17 cellular contexts compared by ENCODE assay signal in the genomic region with DNA sequence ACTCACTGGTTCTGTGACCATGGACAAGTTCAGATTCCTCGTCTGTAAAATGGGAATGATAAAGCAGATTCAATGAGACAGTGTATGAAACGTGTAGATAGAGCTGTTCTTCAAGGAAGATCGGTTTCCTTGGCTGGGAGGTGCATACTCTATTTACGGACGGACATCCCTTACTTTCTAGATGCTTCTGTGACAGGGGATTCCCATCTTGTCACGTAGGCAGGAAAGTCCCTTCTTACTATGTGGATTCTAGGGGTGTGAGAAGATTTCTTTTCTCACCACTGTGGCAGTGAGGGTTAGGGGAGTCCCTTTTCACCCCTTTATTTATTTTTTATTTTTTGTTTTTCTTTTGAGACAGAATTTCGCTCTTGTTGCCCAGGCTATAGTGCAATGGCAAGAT.
DNase-seq lines count a peak whose midpoint lies in the region; ATAC-seq and TF ChIP-seq lines count a peak whose summit lies in the region.
"Had no signal": no experiment of that assay in that cellular context is flagged by ENCODE, and none has a peak within 500 bp of the region (broad histone marks: within the 10 kb centered on the region; RNA-seq: fewer than 3 reads in every experiment).

No MANE protein-coding gene starts in this region.

- no peaks in the 10 kb centered on the region for H4K20me1 ChIP-seq in PC-9 (ENCODE audit: insufficient read depth)

- H3K4me2 ChIP-seq in PC-9: no peak overlapping the region
- H3K4me2 ChIP-seq: SK-N-SH had no signal

- no peaks in the 10 kb centered on the region for H3K36me3 Mint-ChIP-seq in natural killer cell
- no peaks in the 10 kb centered on the region for H3K36me3 Mint-ChIP-seq in activated T-helper 2 cell treated with anti-CD3 and anti-CD28 coated beads, Interferon-gamma antibody, Interleukin-2, Interleukin-4, amounts not matched to agents 10 μg/mL and 5 μg/mL and 100 μg/mL, durations not matched to agents 14 hours and 24 hours and 36 hours (ENCODE audit: low read depth)

- H3K4me1 Mint-ChIP-seq in natural killer cell: no peaks in the 10 kb centered on the region
- no peaks in the 10 kb centered on the region for H3K4me1 Mint-ChIP-seq in activated T-helper 2 cell treated with anti-CD3 and anti-CD28 coated beads, Interferon-gamma antibody, Interleukin-2, Interleukin-4, amounts not matched to agents 10 μg/mL and 5 μg/mL and 100 μg/mL, durations not matched to agents 14 hours and 24 hours and 36 hours (ENCODE audit: low read depth)

- no peaks in the 10 kb centered on the region for H3K9me3 Mint-ChIP-seq in natural killer cell
- H3K9me3 Mint-ChIP-seq in activated T-helper 2 cell treated with anti-CD3 and anti-CD28 coated beads, Interferon-gamma antibody, Interleukin-2, Interleukin-4, amounts not matched to agents 10 μg/mL and 5 μg/mL and 100 μg/mL, durations not matched to agents 14 hours and 24 hours and 36 hours: peaks cover 12% of the 10 kb centered on the region

- CTCF ChIA-PET in PC-9 (lab: Charles Lee): no interaction called here

- ATAC-seq in GM18858 (IDR thresholded peaks at IDR 0.05; ENCODE audit: unreplicated experiment) (peak; percentile 59), GM21619 (IDR thresholded peaks at IDR 0.05; ENCODE audit: unreplicated experiment) (peak; percentile 68), HG03378 (IDR thresholded peaks at IDR 0.05; ENCODE audit: unreplicated experiment) (peak; percentile 77), natural killer cell (peak; percentile 44 to 77 (median 74)), upper lobe of right lung (no peak)
- ATAC-seq: activated CD8-positive, alpha-beta T cell treated with anti-CD3 and anti-CD28 coated beads for 36 hours; left cardiac atrium had no signal

- H3K27me3 Mint-ChIP-seq in natural killer cell (ENCODE audit: low read depth in 2 of 2): no peaks in the 10 kb centered on the region
- H3K27me3 Mint-ChIP-seq in activated T-helper 2 cell treated with anti-CD3 and anti-CD28 coated beads, Interferon-gamma antibody, Interleukin-2, Interleukin-4, amounts not matched to agents 10 μg/mL and 5 μg/mL and 100 μg/mL, durations not matched to agents 14 hours and 24 hours and 36 hours (ENCODE audit: low read depth): peaks cover 2% of the 10 kb centered on the region
- H3K27me3 Mint-ChIP-seq: activated CD8-positive, alpha-beta T cell treated with anti-CD3 and anti-CD28 coated beads for 36 hours; stimulated activated naive CD8-positive, alpha-beta T cell treated with anti-CD3 and anti-CD28 coated beads, Interleukin-15, Interleukin-2, amounts not matched to agents 100 ng/mL and 50 ng/mL, for 24 hours had no signal

- H2AFZ ChIP-seq in PC-9: no peak overlapping the region

- no peaks in the 10 kb centered on the region for H3F3A ChIP-seq in PC-9 (ENCODE audit: insufficient read depth, low read depth)

- intact Hi-C loops in natural killer cell (cut with micrococcal nuclease): no loop called here
- intact Hi-C loops in upper lobe of right lung (cut with DNase I): no loop called here
- intact Hi-C loops in PC-9 (cut with micrococcal nuclease; ENCODE audit: unreplicated experiment): loop anchor here (5.0 kb wide), 1 partner anchor 326 kb away; no protein-coding TSS in a partner anchor
- intact Hi-C loops in activated T-helper 2 cell treated with anti-CD3 and anti-CD28 coated beads, Interferon-gamma antibody, Interleukin-2, Interleukin-4, amounts not matched to agents 10 μg/mL and 5 μg/mL and 100 μg/mL, durations not matched to agents 14 hours and 24 hours and 36 hours (cut with micrococcal nuclease): no loop called here

- TF ChIP-seq CTCF in natural killer cell (IDR thresholded peaks at IDR 0.05) (no peak), upper lobe of right lung (IDR thresholded peaks at IDR 0.05) (no peak), PC-9 (conservative IDR thresholded peaks at IDR 0.05) (no peak)

- BruUV-seq in PC-9 (replicated peaks; lab: Mats Ljungman, UMichigan): no TSS peak

- no peaks in the 10 kb centered on the region for H3K79me2 ChIP-seq in PC-9 (ENCODE audit: low read depth)

- no peaks in the 10 kb centered on the region for H3K9me2 ChIP-seq in PC-9 (ENCODE audit: insufficient read depth)
- H3K9me2 ChIP-seq: SK-N-SH had no signal

- DNase-seq in natural killer cell (no peak), upper lobe of right lung (no peak), PC-9 (no peak), T-helper 9 cell (no peak)
- no peak for DNase-seq in activated T-helper 2 cell treated with anti-CD3 and anti-CD28 coated beads, Interferon-gamma antibody, Interleukin-2, Interleukin-4, amounts not matched to agents 10 μg/mL and 5 μg/mL and 100 μg/mL, durations not matched to agents 14 hours and 24 hours and 36 hours (ENCODE audit: low spot score)
- DNase-seq: activated CD8-positive, alpha-beta T cell treated with anti-CD3 and anti-CD28 coated beads for 36 hours; dermis blood vessel endothelial cell; foreskin melanocyte; left cardiac atrium; NCI-H1092 treated with DMSO at 0.1 percent for 48 hours; NCI-H748 treated with DMSO at 0.1 percent for 48 hours; SK-N-SH had no signal

- no peak overlapping the region for H3K27ac ChIP-seq in upper lobe of right lung
- no peak overlapping the region for H3K27ac ChIP-seq in PC-9
- H3K27ac ChIP-seq: neutrophil had no signal

- POLR2A ChIA-PET in PC-9 (lab: Charles Lee; ENCODE audit: unreplicated experiment): no interaction called here

- H3K27me3 ChIP-seq in upper lobe of right lung (no peaks in the 10 kb centered on the region), PC-9 (ENCODE audit: insufficient read depth, low read depth) (no peaks in the 10 kb centered on the region)
- H3K27me3 ChIP-seq: neutrophil had no signal

- H3K4me1 ChIP-seq in upper lobe of right lung (no peaks in the 10 kb centered on the region), PC-9 (replicated peaks; ENCODE audit: insufficient read depth) (no peaks in the 10 kb centered on the region)

- H3K4me3 ChIP-seq in upper lobe of right lung: no peak overlapping the region
- H3K4me3 ChIP-seq in PC-9: no peak overlapping the region

- H3K27ac Mint-ChIP-seq in natural killer cell: no peak overlapping the region
- H3K27ac Mint-ChIP-seq in activated T-helper 2 cell treated with anti-CD3 and anti-CD28 coated beads, Interferon-gamma antibody, Interleukin-2, Interleukin-4, amounts not matched to agents 10 μg/mL and 5 μg/mL and 100 μg/mL, durations not matched to agents 14 hours and 24 hours and 36 hours: no peak overlapping the region
- H3K27ac Mint-ChIP-seq: activated CD8-positive, alpha-beta T cell treated with anti-CD3 and anti-CD28 coated beads for 36 hours; stimulated activated naive CD8-positive, alpha-beta T cell treated with anti-CD3 and anti-CD28 coated beads, Interleukin-15, Interleukin-2, amounts not matched to agents 100 ng/mL and 50 ng/mL, for 24 hours had no signal

- H3K4me3 Mint-ChIP-seq in natural killer cell: no peak overlapping the region
- H3K4me3 Mint-ChIP-seq in activated T-helper 2 cell treated with anti-CD3 and anti-CD28 coated beads, Interferon-gamma antibody, Interleukin-2, Interleukin-4, amounts not matched to agents 10 μg/mL and 5 μg/mL and 100 μg/mL, durations not matched to agents 14 hours and 24 hours and 36 hours (ENCODE audit: low read depth): no peak overlapping the region
- H3K4me3 Mint-ChIP-seq: activated CD8-positive, alpha-beta T cell treated with anti-CD3 and anti-CD28 coated beads for 36 hours; stimulated activated naive CD8-positive, alpha-beta T cell treated with anti-CD3 and anti-CD28 coated beads, Interleukin-15, Interleukin-2, amounts not matched to agents 100 ng/mL and 50 ng/mL, for 24 hours had no signal

- H3K36me3 ChIP-seq in upper lobe of right lung (no peaks in the 10 kb centered on the region), PC-9 (ENCODE audit: low read depth) (no peaks in the 10 kb centered on the region)
- H3K36me3 ChIP-seq: neutrophil had no signal

- H3K9me3 ChIP-seq in upper lobe of right lung (no peaks in the 10 kb centered on the region), PC-9 (ENCODE audit: insufficient read depth, low read depth) (peaks cover 24% of the 10 kb centered on the region)
- H3K9me3 ChIP-seq: neutrophil had no signal
